ENCODE assay signal across 9 cellular contexts in the genomic region with DNA sequence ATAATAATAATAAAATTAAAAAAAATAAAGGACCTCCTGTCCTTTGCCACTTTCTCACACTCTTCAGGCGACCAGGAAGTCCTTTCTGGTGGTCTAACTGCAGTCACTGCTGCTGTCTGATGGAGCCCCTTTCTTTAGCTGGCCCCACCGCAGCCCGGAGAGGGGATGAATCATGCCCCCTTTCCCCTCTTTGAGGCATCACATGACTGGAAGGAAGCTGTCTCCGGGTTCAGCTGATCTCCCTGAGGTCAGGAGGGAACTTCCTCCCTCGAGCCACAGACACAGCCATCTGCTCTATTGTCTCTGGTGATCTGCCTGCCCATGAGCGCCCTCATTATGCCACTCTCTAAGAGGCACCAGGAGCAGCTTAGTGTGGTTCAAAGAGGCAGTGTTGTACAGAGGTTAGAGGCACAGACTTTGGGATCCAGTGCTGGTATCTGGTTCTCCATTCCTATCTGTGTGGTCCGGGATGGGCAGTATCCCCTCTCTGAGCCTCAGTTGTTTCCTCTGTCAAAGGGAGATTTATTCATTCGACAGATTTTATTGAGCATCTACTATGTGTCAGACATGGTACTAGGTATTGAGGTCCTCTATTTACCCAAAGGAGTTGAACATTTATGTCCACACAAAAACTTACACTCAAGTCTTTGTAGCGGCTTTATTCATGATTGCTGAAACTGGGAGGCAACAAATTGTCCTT. TPM values are rescaled to one million over a fixed set of nuclear protein-coding genes. Genes with fewer than 3 reads are reported as not detected.
DNase-seq lines count a peak whose midpoint lies in the region; ATAC-seq and TF ChIP-seq lines count a peak whose summit lies in the region.
"Had no signal": no experiment of that assay in that cellular context is flagged by ENCODE, and none has a peak within 500 bp of the region (broad histone marks: within the 10 kb centered on the region; RNA-seq: fewer than 3 reads in every experiment).

No MANE protein-coding gene starts in this region.

- H3K36me3 ChIP-seq in A673 (ENCODE audit: insufficient read depth, low read length, poor library complexity, severe bottlenecking), result no peaks in the 10 kb centered on the region
- no peaks in the 10 kb centered on the region for H3K36me3 ChIP-seq in esophagus (ENCODE audit: control insufficient read depth in 2 of 2, insufficient read depth in 2 of 2, low read length in 1 of 2)

- H3K4me3 ChIP-seq in A673 (ENCODE audit: low read depth, low read length, poor library complexity, severe bottlenecking) (no peak overlapping the region), esophagus (ENCODE audit: low read depth in 1 of 2, low read length in 2 of 2) (no peak overlapping the region)

- CTCF ChIA-PET in A673 (lab: Charles Lee), result interaction anchor here (0.7 kb wide), 1 partner anchor 61 kb away, joined by 3 read pairs; no protein-coding TSS in a partner anchor

- TF ChIP-seq CTCF in A673 (conservative IDR thresholded peaks at IDR 0.05; ENCODE audit: low read depth, low read length), result 0 out of 2 replicates have a peak, but pooled peaks have one; percentile 25

- peak; percentile 51 for ATAC-seq in GM19395 (IDR thresholded peaks at IDR 0.05; ENCODE audit: unreplicated experiment)

- H3K4me1 ChIP-seq in A673 (ENCODE audit: insufficient read depth, low read length, poor library complexity, severe bottlenecking) (peaks cover 35% of the 10 kb centered on the region), esophagus (ENCODE audit: control insufficient read depth in 2 of 2, insufficient read depth in 2 of 2, low read length in 1 of 2) (peaks cover 5 to 8% of the 10 kb centered on the region in 2 donors)

- peak; percentile 72 for DNase-seq in A673 (ENCODE audit: low spot score)
- DNase-seq in Kasumi-1 (lab: John Stamatoyannopoulos, UW), result peak; percentile 98
- DNase-seq in activated CD4-positive, alpha-beta T cell treated with anti-CD3 and anti-CD28 coated beads, Interleukin-2, amount 50 U/mL, for 4 hours, result peak; percentile 48 to 60
- peak; percentile 54 to 63 for DNase-seq in stimulated activated CD4-positive, alpha-beta T cell treated with anti-CD3 and anti-CD28 coated beads, Interleukin-1b, Interleukin-23, amount 100 ng/mL, for 4 hours (ENCODE audit: low read depth in 2 of 2)
- DNase-seq in NCI-H146 (lab: John Stamatoyannopoulos, UW), result no peak
- DNase-seq in NCI-H187 treated with DMSO at 0.1 percent for 48 hours (lab: John Stamatoyannopoulos, UW), result no peak

- BruUV-seq in A673 (replicated peaks; lab: Mats Ljungman, UMichigan), result no TSS peak

- POLR2A ChIA-PET in A673 (lab: Charles Lee; ENCODE audit: low non-redundant PET), result interaction anchor here (0.6 kb wide), 1 partner anchor 363 kb away, joined by 3 read pairs; no protein-coding TSS in a partner anchor

- H3K27ac ChIP-seq in A673 (ENCODE audit: low read depth, low read length, poor library complexity, severe bottlenecking), result peak overlapping the region; percentile 94
- H3K27ac ChIP-seq in esophagus (ENCODE audit: low read depth in 2 of 2, low read length in 1 of 2), result peak overlapping the region; percentile 34 to 46

- no peaks in the 10 kb centered on the region for H3K9me3 ChIP-seq in A673 (ENCODE audit: low read depth, low read length, poor library complexity, severe bottlenecking)
- no peaks in the 10 kb centered on the region for H3K9me3 ChIP-seq in esophagus (ENCODE audit: control insufficient read depth in 2 of 2, insufficient read depth in 1 of 2, low read depth in 1 of 2, low read length in 1 of 2)

- H3K27me3 ChIP-seq in A673 (replicated peaks; ENCODE audit: insufficient read depth, low read depth, low read length, poor library complexity) (no peaks in the 10 kb centered on the region), esophagus (ENCODE audit: control insufficient read depth in 1 of 2, insufficient read depth in 2 of 2, low read length in 2 of 2) (no peaks in the 10 kb centered on the region)

- 52 to 60% methylated on average over 9 of the region's 9 CpGs for WGBS in esophagus, 2 donors

- intact Hi-C loops in A673 (cut with micrococcal nuclease; ENCODE audit: unreplicated experiment), result loop anchor here (5.0 kb wide), 1 partner anchor 65 kb away; the partner anchor contains the start of genes GPR108 and TRIP10

RNA-seq across cellular contexts. Expression of gene VAV1, which starts 30.0 kb away (rescaled TPM):
- total RNA-seq in A673 (2021), result 51.6 and 54.9 TPM in 2 replicates
- polyA plus RNA-seq in esophagus, result 1 to 10 TPM; 1.3 to 8.4 TPM
- polyA plus RNA-seq: BJ had no signal

RNA-seq across cellular contexts. Expression of gene SH2D3A, which starts 35.3 kb away (rescaled TPM):
- total RNA-seq in A673 (2021), result 0.95 and 1.7 TPM in 2 replicates
- 10 to 100 TPM; 29.6 to 48.7 TPM for polyA plus RNA-seq in esophagus

Comparison
In these comparisons a context has a peak if more than half of its experiments do, and no peak if none do; other contexts are left out.
1. DNase-seq: peak in A673 (single experiment), Kasumi-1 (2 of 2), activated CD4-positive, alpha-beta T cell treated with anti-CD3 and anti-CD28 coated beads, Interleukin-2, amount 50 U/mL, for 4 hours (2 of 2) and stimulated activated CD4-positive, alpha-beta T cell treated with anti-CD3 and anti-CD28 coated beads, Interleukin-1b, Interleukin-23, amount 100 ng/mL, for 4 hours (2 of 2); none in NCI-H146 (single experiment) and NCI-H187 treated with DMSO at 0.1 percent for 48 hours (single experiment).